8 cellular contexts compared by ENCODE assay signal in the genomic region with DNA sequence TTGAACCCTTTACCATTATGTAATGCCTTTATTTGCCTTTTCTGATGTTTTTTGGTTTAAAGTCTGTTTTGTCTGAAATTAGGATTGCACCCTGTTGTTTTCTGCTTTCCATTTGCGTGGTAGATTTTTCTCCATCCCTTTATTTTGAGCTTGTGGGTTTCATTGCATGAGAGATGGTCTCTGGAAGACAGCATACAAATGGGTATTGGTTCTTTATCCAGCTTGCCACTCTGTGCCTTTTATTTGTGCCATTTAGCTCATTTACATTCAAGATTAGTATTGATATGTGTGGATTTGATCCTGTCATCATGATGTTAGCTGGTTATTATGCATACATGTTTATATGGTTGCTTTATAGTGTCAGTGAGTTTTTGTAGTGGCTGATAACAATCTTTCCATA.
"Had no signal": no experiment of that assay in that cellular context is flagged by ENCODE, and none has a peak within 500 bp of the region (broad histone marks: within the 10 kb centered on the region; RNA-seq: fewer than 3 reads in every experiment).

No MANE protein-coding gene starts in this region.

- H3K36me3 ChIP-seq: HAP-1 had no signal

- H3K4me1 ChIP-seq: HAP-1 had no signal

- H3K9ac ChIP-seq: GM23248 had no signal

- H3K27ac ChIP-seq: GM23248 had no signal

- DNase-seq: GM23248, GOT3, H7, H9, HCEC 1CT, HFFc6 had no signal

- H3K4me3 ChIP-seq: GM23248, GM23338, HAP-1 had no signal

- H3K9me3 ChIP-seq: HAP-1 had no signal
